ENCODE assay signal across 29 cellular contexts in genomic region chr4:126715681-126716080, GRCh38.
"Had no signal": no experiment of that assay in that cellular context is flagged by ENCODE, and none has a peak within 500 bp of the region (broad histone marks: within the 10 kb centered on the region; RNA-seq: fewer than 3 reads in every experiment).

No MANE protein-coding gene starts in this region.

- ATAC-seq: activated CD8-positive, alpha-beta T cell treated with anti-CD3 and anti-CD28 coated beads for 36 hours; activated T-cell treated with anti-CD3 and anti-CD28 coated beads, Interleukin-2, amount 50 U/mL, for 4 hours; activated T-helper 17 cell treated with anti-CD3 and anti-CD28 coated beads, Interleukin-2, amount 50 U/mL, for 72 hours; esophagus mucosa had no signal

- H3K9me3 Mint-ChIP-seq: endodermal cell had no signal

- H3K27me3 ChIP-seq: brain microvascular endothelial cell had no signal

- H3K4me3 ChIP-seq: coronary artery, dorsolateral prefrontal cortex had no signal

- FAIRE-seq: astrocyte, bronchial epithelial cell, frontal cortex had no signal

- H3K36me3 Mint-ChIP-seq: activated naive CD8-positive, alpha-beta T cell had no signal

- DNase-seq: activated CD4-positive, alpha-beta T cell treated with anti-CD3 and anti-CD28 coated beads for 1 hour; activated CD4-positive, alpha-beta T cell treated with anti-CD3 and anti-CD28 coated beads for 4 hours; activated CD4-positive, alpha-beta T cell treated with anti-CD3 and anti-CD28 coated beads, Interleukin-2, amount 10 ng/mL, durations not matched to agents 7 days and 5 days; activated CD4-positive, alpha-beta T cell treated with anti-CD3 and anti-CD28 coated beads, Interleukin-2, amount 50 U/mL, for 48 hours; activated CD8-positive, alpha-beta memory T cell treated with anti-CD3 and anti-CD28 coated beads for 24 hours; activated CD8-positive, alpha-beta T cell treated with anti-CD3 and anti-CD28 coated beads for 36 hours; activated effector memory CD4-positive, alpha-beta T cell treated with Interleukin-2 at 50 U/mL for 16 hours; activated gamma-delta T cell treated with Interleukin-2 at 50 U/mL for 16 hours; activated naive CD4-positive, alpha-beta T cell treated with anti-CD3 and anti-CD28 coated beads, Interleukin-2, amount 50 U/mL, for 16 hours; activated naive CD4-positive, alpha-beta T cell treated with Interleukin-2 at 50 U/mL for 16 hours; activated T-cell treated with anti-CD3 and anti-CD28 coated beads, Interleukin-2, amount 50 U/mL, for 4 hours; amniotic stem cell; anterior cingulate cortex; brain microvascular endothelial cell; dorsolateral prefrontal cortex; effector memory CD4-positive, alpha-beta T cell; endodermal cell; foreskin fibroblast; head of caudate nucleus; hippocampal formation had no signal

- H3K27me3 Mint-ChIP-seq: activated CD4-positive, alpha-beta T cell treated with anti-CD3 and anti-CD28 coated beads, Interleukin-2, amount 10 ng/mL, durations not matched to agents 7 days and 5 days; activated CD8-positive, alpha-beta T cell treated with anti-CD3 and anti-CD28 coated beads for 36 hours; activated naive CD8-positive, alpha-beta T cell; activated T-helper 17 cell treated with anti-CD3 and anti-CD28 coated beads, Interleukin-2, amount 50 U/mL, for 72 hours; central memory CD8-positive, alpha-beta T cell; dendritic cell treated with granulocyte-macrophage colony-stimulating factor and Interleukin-4, amounts not matched to agents 40 ng/mL and 50 ng/mL, for 4 days had no signal

- H3K4me1 Mint-ChIP-seq: activated CD4-positive, alpha-beta T cell treated with anti-CD3 and anti-CD28 coated beads, Interleukin-2, amount 10 ng/mL, durations not matched to agents 7 days and 5 days; activated T-helper 17 cell treated with anti-CD3 and anti-CD28 coated beads, Interleukin-2, amount 50 U/mL, for 72 hours; central memory CD8-positive, alpha-beta T cell; endodermal cell had no signal

- H3K27ac ChIP-seq: brain microvascular endothelial cell, coronary artery, dorsolateral prefrontal cortex had no signal

- H3K27ac Mint-ChIP-seq: activated CD4-positive, alpha-beta T cell treated with anti-CD3 and anti-CD28 coated beads, Interleukin-2, amount 10 ng/mL, durations not matched to agents 7 days and 5 days; activated CD8-positive, alpha-beta T cell treated with anti-CD3 and anti-CD28 coated beads for 36 hours; activated naive CD8-positive, alpha-beta T cell; activated T-helper 17 cell treated with anti-CD3 and anti-CD28 coated beads, Interleukin-2, amount 50 U/mL, for 72 hours; dendritic cell treated with granulocyte-macrophage colony-stimulating factor and Interleukin-4, amounts not matched to agents 40 ng/mL and 50 ng/mL, for 4 days; endodermal cell had no signal

- H3K4me3 Mint-ChIP-seq: activated CD4-positive, alpha-beta T cell treated with anti-CD3 and anti-CD28 coated beads, Interleukin-2, amount 10 ng/mL, durations not matched to agents 7 days and 5 days; activated CD8-positive, alpha-beta T cell treated with anti-CD3 and anti-CD28 coated beads for 36 hours; activated naive CD8-positive, alpha-beta T cell; activated T-cell treated with anti-CD3 and anti-CD28 coated beads, Interleukin-2, amount 50 U/mL, for 4 hours; activated T-helper 17 cell treated with anti-CD3 and anti-CD28 coated beads, Interleukin-2, amount 50 U/mL, for 72 hours; central memory CD8-positive, alpha-beta T cell; dendritic cell treated with granulocyte-macrophage colony-stimulating factor and Interleukin-4, amounts not matched to agents 40 ng/mL and 50 ng/mL, for 4 days; endodermal cell had no signal

- H3K36me3 ChIP-seq: brain microvascular endothelial cell had no signal
